Comparison of ENCODE assay signal across 18 cellular contexts in the genomic region with DNA sequence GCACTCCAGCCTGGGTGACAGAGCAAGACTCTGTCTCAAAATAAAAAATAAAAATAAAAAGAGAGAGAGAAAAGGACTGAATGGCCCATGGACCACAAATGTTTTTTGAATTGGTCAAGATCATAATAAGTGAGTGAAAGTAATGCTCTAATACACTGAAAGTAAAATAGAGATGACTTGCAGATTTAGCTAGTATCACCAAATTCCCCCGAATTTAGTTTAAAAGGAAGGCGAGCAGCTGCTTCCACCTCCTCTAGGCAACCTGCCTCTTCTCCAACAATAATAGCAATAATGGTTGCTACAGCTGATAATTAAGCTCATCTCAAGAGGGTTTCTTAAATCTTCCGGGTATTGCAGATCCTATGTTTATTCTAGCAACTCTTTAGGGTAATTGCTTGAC. TPM values are rescaled to one million over a fixed set of nuclear protein-coding genes. Genes with fewer than 3 reads are reported as not detected.
DNase-seq lines count a peak whose midpoint lies in the region; ATAC-seq and TF ChIP-seq lines count a peak whose summit lies in the region.
"Had no signal": no experiment of that assay in that cellular context is flagged by ENCODE, and none has a peak within 500 bp of the region (broad histone marks: within the 10 kb centered on the region; RNA-seq: fewer than 3 reads in every experiment).

No MANE protein-coding gene starts in this region.

- H3K4me1 ChIP-seq in endodermal cell (ENCODE audit: control insufficient read depth, insufficient read depth, low read length): peaks cover 17% of the 10 kb centered on the region
- H3K4me1 ChIP-seq in smooth muscle cell (ENCODE audit: low read depth): peaks cover 38% of the 10 kb centered on the region
- H3K4me1 ChIP-seq in upper lobe of right lung: peaks cover 76% of the 10 kb centered on the region

- no peak for ATAC-seq in natural killer cell treated with Interleukin-12 subunit alpha and Interleukin-12 subunit beta and Interleukin-15 and Interleukin-18, amount 100 ng/mL, for 72 hours
- no peak for ATAC-seq in upper lobe of right lung
- ATAC-seq: naive thymus-derived CD4-positive, alpha-beta T cell; stimulated activated naive B cell treated with anti-CD40 and anti-IgM and Interleukin-4, amounts not matched to agents 10 μg/mL and 1 μg/mL and 100 μg/mL, for 72 hours had no signal

- no peaks in the 10 kb centered on the region for H3K27me3 Mint-ChIP-seq in endodermal cell (ENCODE audit: insufficient read depth)
- H3K27me3 Mint-ChIP-seq in natural killer cell treated with Interleukin-12 subunit alpha and Interleukin-12 subunit beta and Interleukin-15 and Interleukin-18, amount 100 ng/mL, for 72 hours: no peaks in the 10 kb centered on the region
- H3K27me3 Mint-ChIP-seq: naive thymus-derived CD4-positive, alpha-beta T cell; stimulated activated naive B cell treated with anti-CD40 and anti-IgM and Interleukin-4, amounts not matched to agents 10 μg/mL and 1 μg/mL and 100 μg/mL, for 72 hours had no signal

- TF ChIP-seq CTCF in endodermal cell (conservative IDR thresholded peaks at IDR 0.05): no peak
- no peak for TF ChIP-seq CTCF in smooth muscle cell (IDR thresholded peaks at IDR 0.05; ENCODE audit: borderline replicate concordance, insufficient read depth, poor library complexity, severe bottlenecking)
- TF ChIP-seq CTCF in upper lobe of right lung (IDR thresholded peaks at IDR 0.05): no peak

- H3K4me2 ChIP-seq in smooth muscle cell: peak overlapping the region; percentile 74

- no peak overlapping the region for H3K9ac ChIP-seq in endodermal cell (ENCODE audit: extremely low read depth, low read length, poor library complexity, severe bottlenecking)
- H3K9ac ChIP-seq in smooth muscle cell (ENCODE audit: low read depth): no peak overlapping the region

- H3K27ac ChIP-seq in endodermal cell (ENCODE audit: low read depth, low read length) (no peak overlapping the region), smooth muscle cell (ENCODE audit: low read depth) (peak overlapping the region; percentile 92), upper lobe of right lung (no peak overlapping the region)

- intact Hi-C loops in upper lobe of right lung (cut with DNase I): no loop called here

- DNase-seq in NCI-H524 (lab: John Stamatoyannopoulos, UW) (peak; percentile 14 to 51), NCI-H524 treated with DMSO at 0.1 percent for 48 hours (lab: John Stamatoyannopoulos, UW) (no peak), NCI-H1417 treated with DMSO at 0.1 percent for 48 hours (lab: John Stamatoyannopoulos, UW) (peak; percentile 29), endodermal cell (no peak), smooth muscle cell (lab: John Stamatoyannopoulos, UW; ENCODE audit: unreplicated experiment) (no peak), GM19240 (ENCODE audit: insufficient read length, low spot score) (no peak), upper lobe of right lung (no peak)
- DNase-seq in natural killer cell treated with Interleukin-12 subunit alpha and Interleukin-12 subunit beta and Interleukin-15 and Interleukin-18, amount 100 ng/mL, for 72 hours (ENCODE audit: low spot score): no peak
- DNase-seq: activated CD4-positive, CD25-positive, alpha-beta regulatory T cell; cerebellar nuclear complex; DMS 273 treated with DMSO at 0.1 percent for 48 hours; erythroblast; naive thymus-derived CD4-positive, alpha-beta T cell; NCI-H345; OCI-M1; retina; stimulated activated CD4-positive, alpha-beta T cell treated with anti-CD3 and anti-CD28 coated beads, Interleukin-4, amount 100 ng/mL, for 4 hours; stimulated activated naive B cell treated with anti-CD40 and anti-IgM and Interleukin-4, amounts not matched to agents 10 μg/mL and 1 μg/mL and 100 μg/mL, for 72 hours had no signal

- H2AFZ ChIP-seq in smooth muscle cell (ENCODE audit: low read depth): no peak overlapping the region

- no peak overlapping the region for H3K4me3 Mint-ChIP-seq in endodermal cell
- no peak overlapping the region for H3K4me3 Mint-ChIP-seq in natural killer cell treated with Interleukin-12 subunit alpha and Interleukin-12 subunit beta and Interleukin-15 and Interleukin-18, amount 100 ng/mL, for 72 hours

- H3K4me3 ChIP-seq in endodermal cell (ENCODE audit: low read length): no peak overlapping the region
- no peak overlapping the region for H3K4me3 ChIP-seq in smooth muscle cell
- no peak overlapping the region for H3K4me3 ChIP-seq in upper lobe of right lung

- H3K9me3 ChIP-seq in endodermal cell (ENCODE audit: control insufficient read depth, low read length): no peaks in the 10 kb centered on the region
- no peaks in the 10 kb centered on the region for H3K9me3 ChIP-seq in smooth muscle cell (replicated peaks; ENCODE audit: low read depth)
- no peaks in the 10 kb centered on the region for H3K9me3 ChIP-seq in upper lobe of right lung

- no peaks in the 10 kb centered on the region for H3K27me3 ChIP-seq in endodermal cell (ENCODE audit: control insufficient read depth, insufficient read depth, low read length, poor library complexity, severe bottlenecking)
- H3K27me3 ChIP-seq in smooth muscle cell (ENCODE audit: low read depth): no peaks in the 10 kb centered on the region
- no peaks in the 10 kb centered on the region for H3K27me3 ChIP-seq in upper lobe of right lung

- WGBS in endodermal cell (ENCODE audit: insufficient coverage in 1 of 2, insufficient read length in 1 of 2), 2 experiments: 89 to 100% methylated on average over 3 of the region's 3 CpGs
- 90% methylated on average over 3 of the region's 3 CpGs for WGBS in smooth muscle cell (ENCODE audit: low lambda C conversion rate)

- peaks cover 10% of the 10 kb centered on the region for H3K36me3 Mint-ChIP-seq in endodermal cell (ENCODE audit: low read depth)
- H3K36me3 Mint-ChIP-seq in natural killer cell treated with Interleukin-12 subunit alpha and Interleukin-12 subunit beta and Interleukin-15 and Interleukin-18, amount 100 ng/mL, for 72 hours: no peaks in the 10 kb centered on the region

- H3K27ac Mint-ChIP-seq in endodermal cell: peak overlapping the region; percentile 77
- no peak overlapping the region for H3K27ac Mint-ChIP-seq in natural killer cell treated with Interleukin-12 subunit alpha and Interleukin-12 subunit beta and Interleukin-15 and Interleukin-18, amount 100 ng/mL, for 72 hours

- peaks cover 16% of the 10 kb centered on the region for H3K36me3 ChIP-seq in endodermal cell (ENCODE audit: control insufficient read depth, insufficient read depth, low read length)
- no peaks in the 10 kb centered on the region for H3K36me3 ChIP-seq in smooth muscle cell (ENCODE audit: low read depth)
- no peaks in the 10 kb centered on the region for H3K36me3 ChIP-seq in upper lobe of right lung

- H3F3A ChIP-seq in smooth muscle cell (ENCODE audit: low read depth): peaks cover 27% of the 10 kb centered on the region

- peaks cover 52% of the 10 kb centered on the region for H3K4me1 Mint-ChIP-seq in endodermal cell
- H3K4me1 Mint-ChIP-seq in natural killer cell treated with Interleukin-12 subunit alpha and Interleukin-12 subunit beta and Interleukin-15 and Interleukin-18, amount 100 ng/mL, for 72 hours (ENCODE audit: low read depth in 2 of 2): peaks cover 42 to 52% of the 10 kb centered on the region in 2 donors

- H3K9me3 Mint-ChIP-seq in endodermal cell: no peaks in the 10 kb centered on the region
- no peaks in the 10 kb centered on the region for H3K9me3 Mint-ChIP-seq in natural killer cell treated with Interleukin-12 subunit alpha and Interleukin-12 subunit beta and Interleukin-15 and Interleukin-18, amount 100 ng/mL, for 72 hours
- H3K9me3 Mint-ChIP-seq: naive thymus-derived CD4-positive, alpha-beta T cell; stimulated activated naive B cell treated with anti-CD40 and anti-IgM and Interleukin-4, amounts not matched to agents 10 μg/mL and 1 μg/mL and 100 μg/mL, for 72 hours had no signal

- peaks cover 91% of the 10 kb centered on the region for H3K79me2 ChIP-seq in smooth muscle cell (ENCODE audit: low read depth)

- peaks cover 69% of the 10 kb centered on the region for H4K20me1 ChIP-seq in smooth muscle cell (ENCODE audit: low read depth)

RNA-seq across cellular contexts. Expression of a gene that starts 36.8 kb away (rescaled TPM):
- total RNA-seq in endodermal cell (100 to 1,000 TPM; 202 to 205 TPM), smooth muscle cell (64.8 and 78.2 TPM in 2 replicates), upper lobe of right lung (97.5 TPM)
- polyA plus RNA-seq in endodermal cell (2013, experiment 1 of 2): 89.3 TPM
- polyA plus RNA-seq in endodermal cell (2013, experiment 2 of 2): 85.0 TPM
- polyA plus RNA-seq in smooth muscle cell: 42.5 and 49.4 TPM in 2 replicates
- total RNA-seq in natural killer cell treated with Interleukin-12 subunit alpha and Interleukin-12 subunit beta and Interleukin-15 and Interleukin-18, amount 100 ng/mL, for 72 hours: 100 to 1,000 TPM; 165 to 230 TPM

RNA-seq across cellular contexts. Expression of a gene that starts 49.2 kb away (rescaled TPM):
- total RNA-seq in endodermal cell (10 to 100 TPM; 55.8 to 65.0 TPM), smooth muscle cell (136 and 152 TPM in 2 replicates), upper lobe of right lung (75.6 TPM)
- polyA plus RNA-seq in endodermal cell (2013, experiment 1 of 2): 49.6 TPM
- polyA plus RNA-seq in endodermal cell (2013, experiment 2 of 2): 45.3 TPM
- polyA plus RNA-seq in smooth muscle cell: 75.5 and 103 TPM in 2 replicates
- 10 to 100 TPM; 33.1 to 57.4 TPM for total RNA-seq in natural killer cell treated with Interleukin-12 subunit alpha and Interleukin-12 subunit beta and Interleukin-15 and Interleukin-18, amount 100 ng/mL, for 72 hours

Comparison
In these comparisons a context has a peak if more than half of its experiments do, and no peak if none do; other contexts are left out.
1. DNase-seq: peak in NCI-H524 (2 of 2) and NCI-H1417 treated with DMSO at 0.1 percent for 48 hours (single experiment); none in NCI-H524 treated with DMSO at 0.1 percent for 48 hours (single experiment), endodermal cell (single experiment), smooth muscle cell (single experiment), natural killer cell treated with Interleukin-12 subunit alpha and Interleukin-12 subunit beta and Interleukin-15 and Interleukin-18, amount 100 ng/mL, for 72 hours (single experiment), GM19240 (single experiment) and upper lobe of right lung (single experiment).